22 cellular contexts compared by ENCODE assay signal in the genomic region with DNA sequence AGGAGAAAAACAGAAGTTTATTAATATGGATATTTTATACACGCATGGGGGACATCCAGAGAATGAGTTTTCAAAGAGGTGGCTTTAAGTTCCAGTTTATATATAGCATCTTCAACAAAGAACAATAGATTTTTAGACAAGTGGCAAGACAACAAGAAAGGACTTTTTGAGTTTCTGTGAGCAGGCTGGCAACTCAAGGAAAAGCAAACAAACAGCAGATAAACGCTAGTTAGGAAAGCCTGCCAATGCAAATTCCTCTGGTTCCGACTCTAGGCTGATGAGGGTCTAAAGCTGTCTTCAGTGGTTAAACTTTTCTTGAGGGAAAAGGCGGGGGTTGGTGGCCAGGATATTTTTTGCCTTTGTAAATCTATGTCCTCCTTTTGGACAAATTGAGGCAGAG.
"Had no signal": no experiment of that assay in that cellular context is flagged by ENCODE, and none has a peak within 500 bp of the region (broad histone marks: within the 10 kb centered on the region; RNA-seq: fewer than 3 reads in every experiment).

No MANE protein-coding gene starts in this region.

- ATAC-seq: activated CD4-positive, CD25-positive, alpha-beta regulatory T cell treated with anti-CD3 and anti-CD28 coated beads, Interleukin-2, amount 50 U/mL, for 24 hours; left lobe of liver; naive thymus-derived CD4-positive, alpha-beta T cell had no signal

- H3K4me1 ChIP-seq: testis had no signal

- H3K4me3 Mint-ChIP-seq: activated CD4-positive, alpha-beta T cell treated with anti-CD3 and anti-CD28 coated beads, Interleukin-2, amount 10 ng/mL, durations not matched to agents 24 days and 14 days; activated CD8-positive, alpha-beta memory T cell treated with anti-CD3 and anti-CD28 coated beads, Interleukin-2, amount 10 ng/mL, durations not matched to agents 7 days and 5 days; activated CD8-positive, alpha-beta T cell treated with anti-CD3 and anti-CD28 coated beads for 36 hours; immature natural killer cell; naive thymus-derived CD4-positive, alpha-beta T cell; type B pancreatic cell had no signal

- H3K4me3 ChIP-seq: coronary artery, lung, testis had no signal

- H3K9me3 ChIP-seq: testis had no signal

- DNase-seq: activated CD4-positive, alpha-beta T cell treated with anti-CD3 and anti-CD28 coated beads, Interleukin-2, amount 10 ng/mL, durations not matched to agents 24 days and 14 days; activated CD8-positive, alpha-beta memory T cell treated with anti-CD3 and anti-CD28 coated beads, Interleukin-2, amount 10 ng/mL, durations not matched to agents 7 days and 5 days; activated CD8-positive, alpha-beta T cell treated with anti-CD3 and anti-CD28 coated beads for 36 hours; activated gamma-delta T cell treated with Interleukin-2 at 50 U/mL for 16 hours; cerebellar nuclear complex; erythroblast; foreskin melanocyte; immature natural killer cell; naive thymus-derived CD4-positive, alpha-beta T cell; retina; stimulated activated CD4-positive, alpha-beta T cell treated with anti-CD3 and anti-CD28 coated beads, Interleukin-2, amount 100 ng/mL, for 48 hours; stimulated activated CD8-positive, alpha-beta memory T cell treated with anti-CD3 and anti-CD28 coated beads, Interleukin-4, amount 100 ng/mL, for 48 hours; stimulated activated naive CD4-positive, alpha-beta T cell; testis had no signal

- H3K27ac ChIP-seq: coronary artery, testis, VCaP had no signal

- H3K4me1 Mint-ChIP-seq: immature natural killer cell had no signal

- H3K27ac Mint-ChIP-seq: activated CD4-positive, alpha-beta T cell treated with anti-CD3 and anti-CD28 coated beads, Interleukin-2, amount 10 ng/mL, durations not matched to agents 24 days and 14 days; activated CD8-positive, alpha-beta memory T cell treated with anti-CD3 and anti-CD28 coated beads, Interleukin-2, amount 10 ng/mL, durations not matched to agents 7 days and 5 days; activated CD8-positive, alpha-beta T cell treated with anti-CD3 and anti-CD28 coated beads for 36 hours; activated naive CD4-positive, alpha-beta T cell treated with anti-CD3 and anti-CD28 coated beads, Interleukin-2, amount 50 U/mL, for 72 hours; immature natural killer cell; naive thymus-derived CD4-positive, alpha-beta T cell; type B pancreatic cell had no signal

- H3K27me3 Mint-ChIP-seq: activated CD4-positive, alpha-beta T cell treated with anti-CD3 and anti-CD28 coated beads, Interleukin-2, amount 10 ng/mL, durations not matched to agents 24 days and 14 days; activated CD8-positive, alpha-beta T cell treated with anti-CD3 and anti-CD28 coated beads for 36 hours; naive thymus-derived CD4-positive, alpha-beta T cell; progenitor cell of endocrine pancreas had no signal

- H3K27me3 ChIP-seq: testis had no signal

- H3K36me3 Mint-ChIP-seq: activated CD8-positive, alpha-beta memory T cell treated with anti-CD3 and anti-CD28 coated beads, Interleukin-2, amount 10 ng/mL, durations not matched to agents 7 days and 5 days; activated naive CD4-positive, alpha-beta T cell treated with anti-CD3 and anti-CD28 coated beads, Interleukin-2, amount 50 U/mL, for 72 hours; immature natural killer cell; naive thymus-derived CD4-positive, alpha-beta T cell; type B pancreatic cell had no signal

- H3K9me3 Mint-ChIP-seq: activated CD4-positive, alpha-beta T cell treated with anti-CD3 and anti-CD28 coated beads, Interleukin-2, amount 10 ng/mL, durations not matched to agents 24 days and 14 days; activated CD8-positive, alpha-beta T cell treated with anti-CD3 and anti-CD28 coated beads for 36 hours; activated naive CD4-positive, alpha-beta T cell treated with anti-CD3 and anti-CD28 coated beads, Interleukin-2, amount 50 U/mL, for 72 hours; immature natural killer cell; naive thymus-derived CD4-positive, alpha-beta T cell; type B pancreatic cell had no signal
